25 cellular contexts compared by ENCODE assay signal in genomic region chr3:195768831-195769303, GRCh38. TPM values are rescaled to one million over a fixed set of nuclear protein-coding genes. Genes with fewer than 3 reads are reported as not detected.
DNase-seq lines count a peak whose midpoint lies in the region; ATAC-seq and TF ChIP-seq lines count a peak whose summit lies in the region.
"Had no signal": no experiment of that assay in that cellular context is flagged by ENCODE, and none has a peak within 500 bp of the region (broad histone marks: within the 10 kb centered on the region; RNA-seq: fewer than 3 reads in every experiment).

No MANE protein-coding gene starts in this region.

- H3K9me3 Mint-ChIP-seq in GM23338 = peaks cover 22% of the 10 kb centered on the region
- H3K9me3 Mint-ChIP-seq: activated T-helper 1 cell treated with anti-CD3 and anti-CD28 coated beads, Interleukin-12 subunit alpha, Interleukin-12 subunit beta, Interleukin-2, Interleukin-4 antibody, amounts not matched to agents 30 ng/mL and 10 ng/mL and 1 ng/mL, durations not matched to agents 14 hours and 24 hours and 36 hours had no signal

- DNase-seq in A673 (ENCODE audit: low spot score) (peak; percentile 29), GM23338 (ENCODE audit: low spot score) (no peak), SK-N-SH (peak; percentile 21), neuronal stem cell (ENCODE audit: low spot score) (no peak), DMS153 treated with DMSO at 0.1 percent for 48 hours (lab: John Stamatoyannopoulos, UW; ENCODE audit: unreplicated experiment) (no peak), NCI-H526 (lab: John Stamatoyannopoulos, UW) (no peak), retina (no peak)
- DNase-seq in activated CD4-positive, alpha-beta T cell treated with anti-CD3 and anti-CD28 coated beads, Interleukin-2, amount 50 U/mL, for 4 hours = no peak
- DNase-seq: activated CD4-positive, CD25-positive, alpha-beta regulatory T cell; adrenal gland; NCI-H1092; NCI-H2107; PC-3; stimulated activated CD4-positive, alpha-beta T cell treated with anti-CD3 and anti-CD28 coated beads, Interleukin-4, amount 100 ng/mL, for 4 hours; substantia nigra had no signal

- H2AFZ ChIP-seq in GM23338 (no peak overlapping the region), SK-N-SH (ENCODE audit: low read depth) (no peak overlapping the region), neuronal stem cell (ENCODE audit: low read length) (no peak overlapping the region)

- H3K79me1 ChIP-seq in neuronal stem cell (ENCODE audit: low read depth, low read length) = peaks cover 1% of the 10 kb centered on the region

- H3K9me3 ChIP-seq in A673 (ENCODE audit: low read depth, low read length, poor library complexity, severe bottlenecking) (no peaks in the 10 kb centered on the region), SK-N-SH (no peaks in the 10 kb centered on the region), neuronal stem cell (replicated peaks in 1 of 2; ENCODE audit: control insufficient read depth in 2 of 2, insufficient read depth in 1 of 2, low read depth in 1 of 2, low read length in 2 of 2) (no peaks in the 10 kb centered on the region)
- H3K9me3 ChIP-seq: adrenal gland, spleen, vagina had no signal

- no peak for TF ChIP-seq RAD21 in SK-N-SH (IDR thresholded peaks at IDR 0.05; ENCODE audit: low read length)

- H4K91ac ChIP-seq in neuronal stem cell (ENCODE audit: low read depth, low read length, poor library complexity) = no peak overlapping the region

- no peak overlapping the region for H2BK120ac ChIP-seq in neuronal stem cell (ENCODE audit: low read depth, low read length)

- CTCF ChIA-PET in A673 (lab: Charles Lee) = no interaction called here
- CTCF ChIA-PET in SK-N-SH (lab: Yijun Ruan, JAX) = no interaction called here

- no peak overlapping the region for H3K27ac Mint-ChIP-seq in GM23338
- H3K27ac Mint-ChIP-seq: activated T-helper 1 cell treated with anti-CD3 and anti-CD28 coated beads, Interleukin-12 subunit alpha, Interleukin-12 subunit beta, Interleukin-2, Interleukin-4 antibody, amounts not matched to agents 30 ng/mL and 10 ng/mL and 1 ng/mL, durations not matched to agents 14 hours and 24 hours and 36 hours; T-helper 2 cell treated with Interferon-gamma antibody and Interleukin-4, amounts not matched to agents 5 μg/mL and 100 μg/mL, for 36 hours had no signal

- H2BK12ac ChIP-seq in neuronal stem cell (ENCODE audit: low read length) = no peak overlapping the region

- H2AK5ac ChIP-seq in neuronal stem cell (ENCODE audit: low read depth, low read length) = no peak overlapping the region

- peak overlapping the region; percentile 34 for H3K23ac ChIP-seq in neuronal stem cell (ENCODE audit: low read depth, low read length, poor library complexity)

- H3K14ac ChIP-seq in neuronal stem cell (ENCODE audit: low read length) = no peak overlapping the region

- no peaks in the 10 kb centered on the region; the same call in 2 of the 3 replicates for H3K4me1 Mint-ChIP-seq in GM23338

- H3K4me3 ChIP-seq in A673 (ENCODE audit: low read depth, low read length, poor library complexity, severe bottlenecking) (no peak overlapping the region), GM23338 (no peak overlapping the region), SK-N-SH (ENCODE audit: low read depth in 2 of 2, low read length in 1 of 2) (no peak overlapping the region), neuronal stem cell (ENCODE audit: low read length in 2 of 2) (no peak overlapping the region)
- H3K4me3 ChIP-seq: adrenal gland, cardiac muscle cell, spleen, vagina had no signal

- peaks cover 7% of the 10 kb centered on the region for H3K27me3 Mint-ChIP-seq in GM23338 (ENCODE audit: insufficient read depth, low read depth, poor library complexity)

- H3K9ac ChIP-seq in SK-N-SH = no peak overlapping the region
- H3K9ac ChIP-seq in neuronal stem cell (ENCODE audit: low read depth, low read length, poor library complexity) = no peak overlapping the region

- H3K4me2 ChIP-seq in GM23338 (no peak overlapping the region), SK-N-SH (no peak overlapping the region), neuronal stem cell (ENCODE audit: insufficient read depth, low read length, poor library complexity, severe bottlenecking) (no peak overlapping the region)

- H3K27me3 ChIP-seq in A673 (replicated peaks; ENCODE audit: insufficient read depth, low read depth, low read length, poor library complexity) (peaks cover 3% of the 10 kb centered on the region), GM23338 (ENCODE audit: insufficient read depth) (no peaks in the 10 kb centered on the region), SK-N-SH (ENCODE audit: insufficient read depth) (no peaks in the 10 kb centered on the region), neuronal stem cell (ENCODE audit: control insufficient read depth in 3 of 3, insufficient read depth in 3 of 3, low read depth in 1 of 3, low read length in 3 of 3) (peaks cover 0 to 7% (median 0%) of the 10 kb centered on the region in 3 experiments)
- H3K27me3 ChIP-seq: adrenal gland, cardiac muscle cell, vagina had no signal

- no peak overlapping the region for H2BK15ac ChIP-seq in neuronal stem cell (ENCODE audit: low read length)

- no peak overlapping the region for H4K8ac ChIP-seq in neuronal stem cell (ENCODE audit: low read depth, low read length)

- peak; percentile 50 for ATAC-seq in GM23338
- ATAC-seq: PC-3 had no signal

- no peaks in the 10 kb centered on the region for H3K4me1 ChIP-seq in A673 (ENCODE audit: insufficient read depth, low read length, poor library complexity, severe bottlenecking)
- H3K4me1 ChIP-seq in GM23338 (ENCODE audit: insufficient read depth) = no peaks in the 10 kb centered on the region
- H3K4me1 ChIP-seq in SK-N-SH (ENCODE audit: control insufficient read depth in 1 of 2, insufficient read depth in 2 of 2, low read depth in 1 of 2, low read length in 1 of 2) = no peaks in the 10 kb centered on the region
- no peaks in the 10 kb centered on the region for H3K4me1 ChIP-seq in neuronal stem cell (ENCODE audit: control insufficient read depth in 2 of 2, insufficient read depth in 1 of 2, low read depth in 1 of 2, low read length in 2 of 2)
- H3K4me1 ChIP-seq: adrenal gland, spleen, vagina had no signal

- peak overlapping the region; percentile 60 for H3K18ac ChIP-seq in neuronal stem cell (ENCODE audit: low read length)

- intact Hi-C loops in A673 (cut with micrococcal nuclease; ENCODE audit: unreplicated experiment) = no loop called here

- H3K36me3 ChIP-seq in A673 (ENCODE audit: insufficient read depth, low read length, poor library complexity, severe bottlenecking) (no peaks in the 10 kb centered on the region), GM23338 (ENCODE audit: insufficient read depth) (no peaks in the 10 kb centered on the region), SK-N-SH (replicated peaks in 1 of 2; ENCODE audit: control insufficient read depth in 1 of 2, insufficient read depth in 2 of 2, low read length in 1 of 2) (no peaks in the 10 kb centered on the region), neuronal stem cell (replicated peaks in 1 of 2; ENCODE audit: control insufficient read depth in 2 of 2, insufficient read depth in 2 of 2, low read length in 2 of 2) (no peaks in the 10 kb centered on the region)
- H3K36me3 ChIP-seq: adrenal gland, cardiac muscle cell, spleen, vagina had no signal

- H4K20me1 ChIP-seq in GM23338 (replicated peaks; ENCODE audit: insufficient read depth) = no peaks in the 10 kb centered on the region
- no peaks in the 10 kb centered on the region for H4K20me1 ChIP-seq in SK-N-SH (ENCODE audit: insufficient read depth)

- TF ChIP-seq CTCF in A673 (conservative IDR thresholded peaks at IDR 0.05; ENCODE audit: low read depth, low read length) = no peak
- TF ChIP-seq CTCF in GM23338 (conservative IDR thresholded peaks at IDR 0.05; ENCODE audit: low read depth in 2 of 2) = no peak
- TF ChIP-seq CTCF in SK-N-SH (IDR thresholded peaks at IDR 0.05) = no peak

- H3K79me2 ChIP-seq in GM23338 (replicated peaks; ENCODE audit: insufficient read depth) (no peaks in the 10 kb centered on the region), SK-N-SH (ENCODE audit: insufficient read depth) (no peaks in the 10 kb centered on the region)

- no peak overlapping the region for H3K27ac ChIP-seq in A673 (ENCODE audit: low read depth, low read length, poor library complexity, severe bottlenecking)
- H3K27ac ChIP-seq in GM23338 (ENCODE audit: low read depth) = no peak overlapping the region
- no peak overlapping the region for H3K27ac ChIP-seq in SK-N-SH (ENCODE audit: low read depth in 2 of 2, low read length in 1 of 2)
- no peak overlapping the region for H3K27ac ChIP-seq in neuronal stem cell (replicated peaks; ENCODE audit: low read length)
- H3K27ac ChIP-seq: adrenal gland, cardiac muscle cell, epithelial cell of prostate, spleen, vagina had no signal

- H3K4me3 Mint-ChIP-seq in GM23338 = no peak overlapping the region
- H3K4me3 Mint-ChIP-seq: activated T-helper 1 cell treated with anti-CD3 and anti-CD28 coated beads, Interleukin-12 subunit alpha, Interleukin-12 subunit beta, Interleukin-2, Interleukin-4 antibody, amounts not matched to agents 30 ng/mL and 10 ng/mL and 1 ng/mL, durations not matched to agents 14 hours and 24 hours and 36 hours; T-helper 2 cell treated with Interferon-gamma antibody and Interleukin-4, amounts not matched to agents 5 μg/mL and 100 μg/mL, for 36 hours had no signal

- WGBS in SK-N-SH (ENCODE audit: low lambda C conversion rate) = 50% methylated on average over 16 of the region's 17 CpGs
- WGBS in neuronal stem cell (ENCODE audit: extremely low coverage in 2 of 2, insufficient read length in 2 of 2, insufficient replicate concordance in 1 of 2), 2 donors = no CpG with 5 or more reads among the region's 17 CpGs

- H3K9me2 ChIP-seq in GM23338 (ENCODE audit: insufficient read depth) (no peaks in the 10 kb centered on the region), SK-N-SH (no peaks in the 10 kb centered on the region)

- no TSS peak for BruUV-seq in A673 (replicated peaks; lab: Mats Ljungman, UMichigan)

- TF ChIP-seq EP300 in SK-N-SH (IDR thresholded peaks at IDR 0.05; ENCODE audit: borderline replicate concordance in 1 of 2, low read depth in 1 of 2, low read length in 1 of 2) = no peak

- POLR2A ChIA-PET in A673 (lab: Charles Lee; ENCODE audit: low non-redundant PET) (no interaction called here), SK-N-SH (lab: Yijun Ruan, JAX) (no interaction called here)

- H3F3A ChIP-seq in GM23338 (replicated peaks; ENCODE audit: low read depth) = no peaks in the 10 kb centered on the region
- H3F3A ChIP-seq in SK-N-SH (replicated peaks; ENCODE audit: insufficient read depth) = no peaks in the 10 kb centered on the region

- no peaks in the 10 kb centered on the region; the same call in 2 of the 3 replicates for H3K36me3 Mint-ChIP-seq in GM23338 (ENCODE audit: low read depth)

- no peak overlapping the region for H2BK5ac ChIP-seq in neuronal stem cell (ENCODE audit: low read length)

- no peak overlapping the region for H3K4ac ChIP-seq in neuronal stem cell (ENCODE audit: low read length)

RNA-seq across cellular contexts. Expression of gene MUC4, which starts 42.9 kb away (rescaled TPM):
- total RNA-seq in A673 (2021) = not detected in 2 replicates
- total RNA-seq in GM23338 (2014; rRNA removed; shearing (Covaris generic)) = 1.3 and 1.6 TPM in 2 replicates
- polyA plus RNA-seq in GM23338 (2016; fragmentation: Nextera tagmentation; extraction: Ambion mirVana) (0.80 and 1.3 TPM in 2 replicates), SK-N-SH (2012; rRNA removed) (0.06 and 0.07 TPM in 2 replicates)
- 0.05 TPM in 2 replicates for polyA plus RNA-seq in SK-N-SH (2012; cell fraction: cytosol; rRNA removed)
- polyA plus RNA-seq in SK-N-SH (2012; cell fraction: nucleus; rRNA removed) = 0.04 TPM in 1 of 2 replicates, not detected in the other
- 0.03 TPM for polyA plus RNA-seq in neuronal stem cell (2013, experiment 1 of 2)
- not detected for polyA plus RNA-seq in neuronal stem cell (2013, experiment 2 of 2)
- total RNA-seq: cardiac muscle cell, dermis microvascular lymphatic vessel endothelial cell, PC-3, SK-MEL-5, spleen had no signal
- polyA plus RNA-seq: neural cell had no signal

RNA-seq across cellular contexts. Expression of gene MUC20, which starts 48.1 kb away (rescaled TPM):
- total RNA-seq in A673 (2021) = 1.1 and 1.3 TPM in 2 replicates
- total RNA-seq in GM23338 (2014; rRNA removed; shearing (Covaris generic)) = 0.12 TPM in 1 of 2 replicates, not detected in the other
- polyA plus RNA-seq in GM23338 (2016; fragmentation: Nextera tagmentation; extraction: Ambion mirVana) = 0.29 TPM in 1 of 2 replicates, not detected in the other
- polyA plus RNA-seq in SK-N-SH (2012; rRNA removed) = 0.31 and 0.36 TPM in 2 replicates
- 0.09 and 0.20 TPM in 2 replicates for polyA plus RNA-seq in SK-N-SH (2012; cell fraction: cytosol; rRNA removed)
- polyA plus RNA-seq in SK-N-SH (2012; cell fraction: nucleus; rRNA removed) = 2.6 and 3.3 TPM in 2 replicates
- 1.2 TPM for polyA plus RNA-seq in neuronal stem cell (2013, experiment 1 of 2)
- 1.3 TPM for polyA plus RNA-seq in neuronal stem cell (2013, experiment 2 of 2)
- total RNA-seq: dermis microvascular lymphatic vessel endothelial cell, glomerular endothelial cell, SK-MEL-5 had no signal

Comparison
In these comparisons a context has a peak if more than half of its experiments do, and no peak if none do; other contexts are left out.
1. DNase-seq: peak in A673 (single experiment) and SK-N-SH (single experiment); none in GM23338 (single experiment), neuronal stem cell (single experiment), DMS153 treated with DMSO at 0.1 percent for 48 hours (single experiment), NCI-H526 (0 of 2), retina (single experiment) and activated CD4-positive, alpha-beta T cell treated with anti-CD3 and anti-CD28 coated beads, Interleukin-2, amount 50 U/mL, for 4 hours (0 of 2).